10 cellular contexts compared by ENCODE assay signal in genomic region chr12:57835366-57836288, GRCh38. TPM values are rescaled to one million over a fixed set of nuclear protein-coding genes. Genes with fewer than 3 reads are reported as not detected.
DNase-seq lines count a peak whose midpoint lies in the region; ATAC-seq, FAIRE-seq and TF ChIP-seq lines count a peak whose summit lies in the region.
"Had no signal": no experiment of that assay in that cellular context is flagged by ENCODE, and none has a peak within 500 bp of the region (broad histone marks: within the 10 kb centered on the region; RNA-seq: fewer than 3 reads in every experiment).

No MANE protein-coding gene starts in this region.

- H3K27me3 Mint-ChIP-seq in activated naive CD4-positive, alpha-beta T cell treated with anti-CD3 and anti-CD28 coated beads, Interleukin-2, amount 50 U/mL, for 24 hours: no peaks in the 10 kb centered on the region
- H3K27me3 Mint-ChIP-seq in activated T-helper 2 cell treated with anti-CD3 and anti-CD28 coated beads, Interferon-gamma antibody, Interleukin-2, Interleukin-4, amounts not matched to agents 10 μg/mL and 5 μg/mL and 100 μg/mL, durations not matched to agents 14 hours and 24 hours and 36 hours (ENCODE audit: low read depth): no peaks in the 10 kb centered on the region

- H3K27ac Mint-ChIP-seq in activated naive CD4-positive, alpha-beta T cell treated with anti-CD3 and anti-CD28 coated beads, Interleukin-2, amount 50 U/mL, for 24 hours: peak overlapping the region; percentile 89
- H3K27ac Mint-ChIP-seq in activated T-helper 2 cell treated with anti-CD3 and anti-CD28 coated beads, Interferon-gamma antibody, Interleukin-2, Interleukin-4, amounts not matched to agents 10 μg/mL and 5 μg/mL and 100 μg/mL, durations not matched to agents 14 hours and 24 hours and 36 hours: peak overlapping the region; percentile 77

- TF ChIP-seq CTCF in left lung (IDR thresholded peaks at IDR 0.05) (no peak), transverse colon (IDR thresholded peaks at IDR 0.05) (no peak)

- H3K4me1 ChIP-seq in left lung (peaks cover 97 to 100% of the 10 kb centered on the region in 2 donors), transverse colon (peaks cover 93 to 100% (median 97%) of the 10 kb centered on the region in 4 donors)

- TF ChIP-seq POLR2A in transverse colon (IDR thresholded peaks at IDR 0.05) (no peak), GM12891 (IDR thresholded peaks at IDR 0.05; ENCODE audit: low read depth, low read length) (no peak)

- FAIRE-seq in GM12891 (lab: Jason Lieb, UNC): no peak
- FAIRE-seq: islet of Langerhans had no signal

- H3K36me3 ChIP-seq in left lung: no peaks in the 10 kb centered on the region
- H3K36me3 ChIP-seq in transverse colon: no peaks in the 10 kb centered on the region

- in situ Hi-C loops in transverse colon (cut with MboI; ENCODE audit: low pct_ligation_motif_present in 1 of 4, low pct_unique_long_range_greater_than_20kb in 1 of 4, low sequenced_read_pairs in 3 of 4): loop anchor here in 1 of 4 donors (10.0 kb wide), 1 partner anchor 69 kb away; no protein-coding TSS in a partner anchor

- H3K27me3 ChIP-seq in left lung: no peaks in the 10 kb centered on the region
- no peaks in the 10 kb centered on the region for H3K27me3 ChIP-seq in transverse colon

- no peaks in the 10 kb centered on the region for H3K9me3 ChIP-seq in left lung
- no peaks in the 10 kb centered on the region for H3K9me3 ChIP-seq in transverse colon

- no peaks in the 10 kb centered on the region for H3K36me3 Mint-ChIP-seq in activated naive CD4-positive, alpha-beta T cell treated with anti-CD3 and anti-CD28 coated beads, Interleukin-2, amount 50 U/mL, for 24 hours
- no peaks in the 10 kb centered on the region for H3K36me3 Mint-ChIP-seq in activated T-helper 2 cell treated with anti-CD3 and anti-CD28 coated beads, Interferon-gamma antibody, Interleukin-2, Interleukin-4, amounts not matched to agents 10 μg/mL and 5 μg/mL and 100 μg/mL, durations not matched to agents 14 hours and 24 hours and 36 hours (ENCODE audit: low read depth)

- TF ChIP-seq EP300 in transverse colon (IDR thresholded peaks at IDR 0.05; ENCODE audit: low read depth): no peak

- ATAC-seq in left lung (no peak), GM18909 (IDR thresholded peaks at IDR 0.05; ENCODE audit: poor library complexity, unreplicated experiment) (no peak)

- H3K4me3 ChIP-seq in left lung (no peak overlapping the region), transverse colon (peak overlapping the region in 1 of 4 donors; percentile 13)

- H3K9me3 Mint-ChIP-seq in activated naive CD4-positive, alpha-beta T cell treated with anti-CD3 and anti-CD28 coated beads, Interleukin-2, amount 50 U/mL, for 24 hours: no peaks in the 10 kb centered on the region
- no peaks in the 10 kb centered on the region for H3K9me3 Mint-ChIP-seq in activated T-helper 2 cell treated with anti-CD3 and anti-CD28 coated beads, Interferon-gamma antibody, Interleukin-2, Interleukin-4, amounts not matched to agents 10 μg/mL and 5 μg/mL and 100 μg/mL, durations not matched to agents 14 hours and 24 hours and 36 hours

- no peak for DNase-seq in activated naive CD4-positive, alpha-beta T cell treated with anti-CD3 and anti-CD28 coated beads, Interleukin-2, amount 50 U/mL, for 16 hours
- DNase-seq in activated T-helper 2 cell treated with anti-CD3 and anti-CD28 coated beads, Interferon-gamma antibody, Interleukin-2, Interleukin-4, amounts not matched to agents 10 μg/mL and 5 μg/mL and 100 μg/mL, durations not matched to agents 14 hours and 24 hours and 36 hours (ENCODE audit: low spot score): no peak
- DNase-seq in left lung (no peak), transverse colon (no peak), GM12891 (ENCODE audit: insufficient read length, low spot score) (no peak)
- no peak for DNase-seq in activated CD4-positive, CD25-positive, alpha-beta regulatory T cell (lab: John Stamatoyannopoulos, UW)
- DNase-seq: activated gamma-delta T cell had no signal

- whole genome bisulfite sequencing in transverse colon (ENCODE audit: low coverage in 1 of 2), 2 donors: 57 to 100% methylated on average over 1 to 9 of the region's 9 CpGs

- H3K4me1 Mint-ChIP-seq in activated naive CD4-positive, alpha-beta T cell treated with anti-CD3 and anti-CD28 coated beads, Interleukin-2, amount 50 U/mL, for 24 hours: peaks cover 88% of the 10 kb centered on the region
- H3K4me1 Mint-ChIP-seq in activated T-helper 2 cell treated with anti-CD3 and anti-CD28 coated beads, Interferon-gamma antibody, Interleukin-2, Interleukin-4, amounts not matched to agents 10 μg/mL and 5 μg/mL and 100 μg/mL, durations not matched to agents 14 hours and 24 hours and 36 hours (ENCODE audit: low read depth): peaks cover 61% of the 10 kb centered on the region

- intact Hi-C loops in activated T-helper 2 cell treated with anti-CD3 and anti-CD28 coated beads, Interferon-gamma antibody, Interleukin-2, Interleukin-4, amounts not matched to agents 10 μg/mL and 5 μg/mL and 100 μg/mL, durations not matched to agents 14 hours and 24 hours and 36 hours (cut with micrococcal nuclease): loop anchor here (1.0 kb wide), 1 partner anchor 106 kb away; the partner anchor contains the start of gene ATP23
- intact Hi-C loops in left lung (cut with DNase I): no loop called here
- intact Hi-C loops in transverse colon (cut with DNase I; ENCODE audit: low total_unique reads): no loop called here

- H3K4me3 Mint-ChIP-seq in activated naive CD4-positive, alpha-beta T cell treated with anti-CD3 and anti-CD28 coated beads, Interleukin-2, amount 50 U/mL, for 24 hours: peak overlapping the region; percentile 72
- peak overlapping the region; percentile 8 for H3K4me3 Mint-ChIP-seq in activated T-helper 2 cell treated with anti-CD3 and anti-CD28 coated beads, Interferon-gamma antibody, Interleukin-2, Interleukin-4, amounts not matched to agents 10 μg/mL and 5 μg/mL and 100 μg/mL, durations not matched to agents 14 hours and 24 hours and 36 hours (ENCODE audit: low read depth)

- H3K27ac ChIP-seq in left lung (peak overlapping the region; percentile 74 to 75), transverse colon (peak overlapping the region; percentile 69 to 98 (median 90))

TF ChIP-seq in GM12891, 5 proteins besides CTCF, POLR2A, EP300 and RAD21:
- no peak for TF ChIP-seq SPI1 (IDR thresholded peaks at IDR 0.05; ENCODE audit: low read depth, low read length)
- TF ChIP-seq PAX5 (IDR thresholded peaks at IDR 0.05; ENCODE audit: insufficient read depth, low read length, severe bottlenecking): no peak
- TF ChIP-seq POU2F2 (IDR thresholded peaks at IDR 0.05; ENCODE audit: low read depth, low read length): no peak
- TF ChIP-seq TAF1 (IDR thresholded peaks at IDR 0.05; ENCODE audit: low read depth, low read length): no peak
- TF ChIP-seq POLR2AphosphoS5 (IDR thresholded peaks at IDR 0.05; ENCODE audit: low read depth, low read length): no peak

RNA-seq across cellular contexts. Expression of gene CTDSP2, which starts 10.9 kb away (rescaled TPM):
- total RNA-seq in activated T-helper 2 cell treated with anti-CD3 and anti-CD28 coated beads, Interferon-gamma antibody, Interleukin-2, Interleukin-4, amounts not matched to agents 10 μg/mL and 5 μg/mL and 100 μg/mL, durations not matched to agents 14 hours and 24 hours and 36 hours: 62.5 and 65.2 TPM in 2 replicates
- total RNA-seq in left lung: 100 to 1,000 TPM; 179 to 210 TPM
- 100 to 1,000 TPM; 174 to 268 (median 231) TPM for total RNA-seq in transverse colon
- 38.8 TPM for polyA plus RNA-seq in GM12891 (2012; ENCODE audit: low read depth, missing spikeins)

RNA-seq across cellular contexts. Expression of gene AVIL, which starts 17.1 kb away (rescaled TPM):
- total RNA-seq in activated T-helper 2 cell treated with anti-CD3 and anti-CD28 coated beads, Interferon-gamma antibody, Interleukin-2, Interleukin-4, amounts not matched to agents 10 μg/mL and 5 μg/mL and 100 μg/mL, durations not matched to agents 14 hours and 24 hours and 36 hours: 0.37 and 0.50 TPM in 2 replicates
- total RNA-seq in left lung (10 to 100 TPM; 10.5 to 12.8 TPM), transverse colon (10 to 100 TPM in 2 of 4 donors, 1 to 10 TPM in 2; 3.0 to 21.1 (median 9.1) TPM)
- polyA plus RNA-seq in GM12891 (2012; ENCODE audit: low read depth, missing spikeins): 0.64 TPM

RNA-seq across cellular contexts. Expression of gene TSFM, which starts 53.0 kb away (rescaled TPM):
- total RNA-seq in activated T-helper 2 cell treated with anti-CD3 and anti-CD28 coated beads, Interferon-gamma antibody, Interleukin-2, Interleukin-4, amounts not matched to agents 10 μg/mL and 5 μg/mL and 100 μg/mL, durations not matched to agents 14 hours and 24 hours and 36 hours: 44.9 and 52.7 TPM in 2 replicates
- total RNA-seq in left lung (10 to 100 TPM; 25.6 to 26.2 TPM), transverse colon (10 to 100 TPM in 3 of 4 donors, 1 to 10 TPM in 1; 1.4 to 23.2 (median 18.9) TPM)
- 41.6 TPM for polyA plus RNA-seq in GM12891 (2012; ENCODE audit: low read depth, missing spikeins)
